In the genomic region with DNA sequence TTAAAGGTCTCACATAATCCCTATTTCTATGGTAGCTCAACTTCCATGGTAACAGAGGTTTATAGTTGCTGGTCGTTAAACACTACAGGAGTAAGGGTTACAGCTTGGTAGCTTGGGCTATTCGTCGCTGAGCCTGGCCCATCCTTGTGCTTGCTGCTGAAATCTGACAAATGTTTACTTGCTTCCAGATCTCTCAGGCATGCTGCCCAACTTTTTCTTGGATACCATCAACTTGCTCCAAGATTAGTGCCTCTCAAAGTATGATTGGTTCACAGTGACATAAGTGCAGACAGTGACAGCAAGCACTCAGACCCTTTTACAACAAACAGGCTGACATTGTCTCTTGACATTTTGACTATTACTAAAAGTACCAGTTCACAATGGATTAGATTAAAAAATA, we compare ENCODE assay signal across 33 cellular contexts.
"Had no signal": no experiment of that assay in that cellular context is flagged by ENCODE, and none has a peak within 500 bp of the region (broad histone marks: within the 10 kb centered on the region; RNA-seq: fewer than 3 reads in every experiment).

No MANE protein-coding gene starts in this region.

- H3K27me3 ChIP-seq: adrenal gland, ascending aorta, body of pancreas, brain microvascular endothelial cell, breast epithelium, cardiac muscle cell had no signal

- H3K4me1 ChIP-seq: breast epithelium had no signal

- DNase-seq: activated effector memory CD4-positive, alpha-beta T cell treated with anti-CD3 and anti-CD28 coated beads, Interleukin-2, amount 50 U/mL, for 16 hours; activated effector memory CD4-positive, alpha-beta T cell treated with Interleukin-2 at 50 U/mL for 16 hours; activated gamma-delta T cell; activated gamma-delta T cell treated with Interleukin-2 at 50 U/mL for 16 hours; activated naive CD4-positive, alpha-beta T cell; activated naive CD4-positive, alpha-beta T cell treated with anti-CD3 and anti-CD28 coated beads for 36 hours; activated naive CD4-positive, alpha-beta T cell treated with anti-CD3 and anti-CD28 coated beads, Interleukin-2, amount 10 ng/mL, durations not matched to agents 7 days and 5 days; activated naive CD4-positive, alpha-beta T cell treated with anti-CD3 and anti-CD28 coated beads, Interleukin-2, amount 50 U/mL, for 16 hours; activated naive CD4-positive, alpha-beta T cell treated with Interleukin-2 at 50 U/mL for 16 hours; activated naive CD8-positive, alpha-beta T cell treated with anti-CD3 and anti-CD28 coated beads for 36 hours; activated naive CD8-positive, alpha-beta T cell treated with anti-CD3 and anti-CD28 coated beads, Interleukin-2, amount 10 ng/mL, durations not matched to agents 7 days and 5 days; activated naive CD8-positive, alpha-beta T cell treated with anti-CD3 and anti-CD28 coated beads, Interleukin-2, amount 50 U/mL, for 24 hours; activated T-cell treated with anti-CD3 and anti-CD28 coated beads for 4 hours; activated T-cell treated with anti-CD3 and anti-CD28 coated beads, Interleukin-2, amount 50 U/mL, for 1 hour; activated T-cell treated with anti-CD3 and anti-CD28 coated beads, Interleukin-2, amount 50 U/mL, for 24 hours; activated T-cell treated with anti-CD3 and anti-CD28 coated beads, Interleukin-2, amount 50 U/mL, for 4 hours; activated T-cell treated with anti-CD3 and anti-CD28 coated beads, Interleukin-2, amount 50 U/mL, for 48 hours; activated T-cell treated with anti-CD3 and anti-CD28 coated beads, Interleukin-2, amount 50 U/mL, for 72 hours; adrenal gland; amniotic stem cell; amygdala; anterior cingulate cortex; aorta; body of pancreas; brain microvascular endothelial cell; caudate nucleus; central memory CD4-positive, alpha-beta T cell; cerebellar nuclear complex had no signal

- H3K27ac ChIP-seq: adrenal gland, ascending aorta, body of pancreas, brain microvascular endothelial cell, breast epithelium had no signal

- H3K36me3 ChIP-seq: adrenal gland, ascending aorta, brain microvascular endothelial cell, breast epithelium, cardiac muscle cell had no signal

- ATAC-seq: activated naive CD4-positive, alpha-beta T cell treated with anti-CD3 and anti-CD28 coated beads, Interleukin-2, amount 50 U/mL, for 72 hours; activated naive CD8-positive, alpha-beta T cell treated with anti-CD3 and anti-CD28 coated beads, Interleukin-2, amount 50 U/mL, for 24 hours; activated T-cell treated with anti-CD3 and anti-CD28 coated beads, Interleukin-2, amount 50 U/mL, for 4 hours; activated T-cell treated with anti-CD3 and anti-CD28 coated beads, Interleukin-2, amount 50 U/mL, for 72 hours; activated T-helper 17 cell treated with anti-CD3 and anti-CD28 coated beads, Interleukin-2, amount 50 U/mL, for 72 hours; body of pancreas had no signal

- H3K9me3 ChIP-seq: adrenal gland, ascending aorta, body of pancreas, breast epithelium had no signal

- H3K4me3 ChIP-seq: adrenal gland, ascending aorta, body of pancreas, breast epithelium, cardiac muscle cell had no signal
